In genomic region chr10:121804460-121804859, GRCh38 we compare ENCODE assay signal across 26 cellular contexts.
DNase-seq lines count a peak whose midpoint lies in the region; ATAC-seq and TF ChIP-seq lines count a peak whose summit lies in the region.
"Had no signal": no experiment of that assay in that cellular context is flagged by ENCODE, and none has a peak within 500 bp of the region (broad histone marks: within the 10 kb centered on the region; RNA-seq: fewer than 3 reads in every experiment).

No MANE protein-coding gene starts in this region.

- intact Hi-C loops in heart right ventricle (cut with DNase I) = no loop called here
- intact Hi-C loops in Right ventricle myocardium superior (cut with DNase I) = no loop called here
- intact Hi-C loops in breast epithelium (cut with DNase I; ENCODE audit: low total_unique reads) = no loop called here
- intact Hi-C loops in prostate gland (cut with DNase I) = no loop called here

- no peak overlapping the region for H3K4me3 ChIP-seq in heart right ventricle
- H3K4me3 ChIP-seq in RWPE2 (ENCODE audit: severe bottlenecking) = no peak overlapping the region
- H3K4me3 ChIP-seq in smooth muscle cell = peak overlapping the region; percentile 6
- no peak overlapping the region for H3K4me3 ChIP-seq in breast epithelium
- H3K4me3 ChIP-seq in prostate gland = no peak overlapping the region
- H3K4me3 ChIP-seq: dorsolateral prefrontal cortex, psoas muscle, tibial nerve had no signal

- TF ChIP-seq POLR2A in breast epithelium (IDR thresholded peaks at IDR 0.05) = no peak
- no peak for TF ChIP-seq POLR2A in prostate gland (IDR thresholded peaks at IDR 0.05)

- H3F3A ChIP-seq in smooth muscle cell (ENCODE audit: low read depth) = no peaks in the 10 kb centered on the region

- ATAC-seq in heart right ventricle = peak in 5 of 8 donors; percentile 51 to 72 (median 59)
- no peak for ATAC-seq in Right ventricle myocardium superior (ENCODE audit: poor library complexity)
- peak; percentile 68 for ATAC-seq in RWPE2 (ENCODE audit: low read depth)
- ATAC-seq in GM19023 (IDR thresholded peaks at IDR 0.05; ENCODE audit: unreplicated experiment) = no peak
- ATAC-seq: activated CD8-positive, alpha-beta T cell treated with anti-CD3 and anti-CD28 coated beads, Interleukin-2, amount 10 ng/mL, durations not matched to agents 7 days and 5 days; activated naive CD4-positive, alpha-beta T cell treated with anti-CD3 and anti-CD28 coated beads, Interleukin-2, amount 50 U/mL, for 72 hours; activated T-cell treated with anti-CD3 and anti-CD28 coated beads, Interleukin-2, amount 50 U/mL, for 4 hours; CD8-positive, alpha-beta T cell; psoas muscle; stimulated activated memory B cell treated with anti-CD40 and anti-IgM and Interleukin-4, amounts not matched to agents 10 μg/mL and 1 μg/mL and 100 μg/mL, for 72 hours; T-helper 17 cell had no signal

- peak overlapping the region; percentile 46 for H2AFZ ChIP-seq in smooth muscle cell (ENCODE audit: low read depth)

- peak overlapping the region; percentile 19 for H3K9ac ChIP-seq in smooth muscle cell (ENCODE audit: low read depth)

- DNase-seq in heart right ventricle (no peak), Right ventricle myocardium superior (no peak), RWPE2 (ENCODE audit: low spot score) (no peak), fibroblast of peridontal ligament (ENCODE audit: extremely low read depth) (peak; percentile 70), smooth muscle cell (lab: John Stamatoyannopoulos, UW; ENCODE audit: unreplicated experiment) (no peak), breast epithelium (ENCODE audit: low spot score in 2 of 2) (no peak), prostate gland (ENCODE audit: low spot score) (no peak)
- DNase-seq: 8988T; activated CD4-positive, CD25-positive, alpha-beta regulatory T cell; activated CD8-positive, alpha-beta T cell treated with anti-CD3 and anti-CD28 coated beads, Interleukin-2, amount 10 ng/mL, durations not matched to agents 7 days and 5 days; activated T-cell treated with anti-CD3 and anti-CD28 coated beads, Interleukin-2, amount 50 U/mL, for 4 hours; CD8-positive, alpha-beta T cell; dorsolateral prefrontal cortex; H7; hippocampal formation; KG1; NCI-H1048; NCI-H2081; NCI-H524; psoas muscle; SIG-M5; T-helper 17 cell had no signal

- H3K4me2 ChIP-seq in smooth muscle cell = peak overlapping the region; percentile 79

- H3K36me3 ChIP-seq in heart right ventricle (peaks cover 0 to 46% (median 0%) of the 10 kb centered on the region in 9 donors), RWPE2 (ENCODE audit: low read depth) (no peaks in the 10 kb centered on the region), smooth muscle cell (ENCODE audit: low read depth) (no peaks in the 10 kb centered on the region), breast epithelium (no peaks in the 10 kb centered on the region), prostate gland (no peaks in the 10 kb centered on the region)
- H3K36me3 ChIP-seq: tibial nerve had no signal

- H4K20me1 ChIP-seq in smooth muscle cell (ENCODE audit: low read depth) = no peaks in the 10 kb centered on the region

- WGBS in heart right ventricle, 2 donors = 84 to 88% methylated on average over 4 of the region's 4 CpGs
- WGBS in smooth muscle cell (ENCODE audit: low lambda C conversion rate) = 23% methylated on average over 4 of the region's 4 CpGs
- 93% methylated on average over 4 of the region's 4 CpGs for WGBS in prostate gland

- H3K79me2 ChIP-seq in smooth muscle cell (ENCODE audit: low read depth) = no peaks in the 10 kb centered on the region

- no peaks in the 10 kb centered on the region for H3K9me3 ChIP-seq in heart right ventricle
- H3K9me3 ChIP-seq in RWPE2 (ENCODE audit: severe bottlenecking) = no peaks in the 10 kb centered on the region
- no peaks in the 10 kb centered on the region for H3K9me3 ChIP-seq in smooth muscle cell (replicated peaks; ENCODE audit: low read depth)
- H3K9me3 ChIP-seq in breast epithelium = no peaks in the 10 kb centered on the region
- no peaks in the 10 kb centered on the region for H3K9me3 ChIP-seq in prostate gland
- H3K9me3 ChIP-seq: psoas muscle, tibial nerve had no signal

- TF ChIP-seq CTCF in heart right ventricle (IDR thresholded peaks at IDR 0.05) (no peak), RWPE2 (IDR thresholded peaks at IDR 0.05; ENCODE audit: poor library complexity, severe bottlenecking) (no peak), smooth muscle cell (IDR thresholded peaks at IDR 0.05; ENCODE audit: borderline replicate concordance, insufficient read depth, poor library complexity, severe bottlenecking) (no peak), breast epithelium (IDR thresholded peaks at IDR 0.05) (no peak), prostate gland (IDR thresholded peaks at IDR 0.05) (no peak)

- H3K27me3 ChIP-seq in heart right ventricle = no peaks in the 10 kb centered on the region
- no peaks in the 10 kb centered on the region for H3K27me3 ChIP-seq in RWPE2 (ENCODE audit: insufficient read depth, poor library complexity, severe bottlenecking)
- H3K27me3 ChIP-seq in smooth muscle cell (ENCODE audit: low read depth) = no peaks in the 10 kb centered on the region
- H3K27me3 ChIP-seq in breast epithelium = no peaks in the 10 kb centered on the region
- no peaks in the 10 kb centered on the region for H3K27me3 ChIP-seq in prostate gland (replicated peaks; ENCODE audit: insufficient read depth)
- H3K27me3 ChIP-seq: dorsolateral prefrontal cortex, tibial nerve had no signal

- H3K27ac ChIP-seq in heart right ventricle (peak overlapping the region in 1 of 10 donors; percentile 21), RWPE2 (ENCODE audit: poor library complexity, severe bottlenecking) (no peak overlapping the region), smooth muscle cell (ENCODE audit: low read depth) (peak overlapping the region; percentile 67), breast epithelium (no peak overlapping the region), prostate gland (no peak overlapping the region)
- H3K27ac ChIP-seq: dorsolateral prefrontal cortex, psoas muscle, tibial nerve had no signal

- H3K4me1 ChIP-seq in heart right ventricle = peaks cover 0 to 4% (median 0%) of the 10 kb centered on the region in 9 donors
- no peaks in the 10 kb centered on the region for H3K4me1 ChIP-seq in RWPE2 (ENCODE audit: insufficient read depth, poor library complexity, severe bottlenecking)
- peaks cover 17% of the 10 kb centered on the region for H3K4me1 ChIP-seq in smooth muscle cell (ENCODE audit: low read depth)
- no peaks in the 10 kb centered on the region for H3K4me1 ChIP-seq in breast epithelium
- no peaks in the 10 kb centered on the region for H3K4me1 ChIP-seq in prostate gland (replicated peaks)
- H3K4me1 ChIP-seq: psoas muscle had no signal

Comparison
In these comparisons a context has a peak if more than half of its experiments do, and no peak if none do; other contexts are left out.
1. ATAC-seq: peak in heart right ventricle (5 of 8) and RWPE2 (single experiment); none in Right ventricle myocardium superior (single experiment) and GM19023 (single experiment).